Comparison of ENCODE assay signal across 23 cellular contexts in the genomic region with DNA sequence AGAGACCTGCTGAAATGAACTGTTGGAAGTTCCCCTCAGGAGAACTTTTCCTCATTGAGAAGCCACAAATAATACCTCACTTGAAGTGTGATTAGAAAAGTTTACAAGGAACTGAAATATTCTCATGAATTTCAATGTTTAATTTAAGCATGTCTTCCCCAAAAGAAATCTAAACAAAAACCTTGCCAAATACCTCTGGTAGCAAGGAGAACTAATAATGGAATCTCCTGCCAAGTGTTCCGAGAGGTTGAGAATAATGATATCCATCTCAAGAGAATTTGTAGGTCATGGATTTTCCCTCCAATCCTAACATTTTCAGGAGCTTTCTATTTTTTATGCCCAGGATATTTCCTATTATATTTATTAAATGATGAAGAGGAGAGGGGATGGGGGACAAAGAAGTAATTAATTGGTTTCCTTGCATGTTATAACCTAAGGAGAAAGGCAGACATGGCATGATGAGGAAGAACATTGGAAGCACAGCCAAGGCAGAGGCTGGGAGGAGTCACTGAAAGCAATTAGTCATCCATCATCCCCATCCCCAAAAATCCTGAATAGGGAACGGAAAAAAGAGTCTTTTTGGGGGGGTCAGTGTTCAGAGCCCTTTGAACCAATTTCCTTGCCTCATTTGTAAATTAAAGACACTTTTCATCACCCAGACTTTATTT.
"Had no signal": no experiment of that assay in that cellular context is flagged by ENCODE, and none has a peak within 500 bp of the region (broad histone marks: within the 10 kb centered on the region; RNA-seq: fewer than 3 reads in every experiment).

No MANE protein-coding gene starts in this region.

- H3K27me3 ChIP-seq: breast epithelium, foreskin keratinocyte, stomach, testis had no signal

- H3K9me3 Mint-ChIP-seq: activated CD4-positive, alpha-beta memory T cell treated with anti-CD3 and anti-CD28 coated beads for 36 hours; stimulated activated effector memory CD8-positive, alpha-beta T cell treated with anti-CD3 and anti-CD28 coated beads, Interleukin-12 subunit alpha, Interleukin-12 subunit beta, amount 100 ng/mL, for 72 hours; type B pancreatic cell had no signal

- H3K4me1 ChIP-seq: breast epithelium, foreskin keratinocyte, lower lobe of right lung, testis had no signal

- H3K36me3 ChIP-seq: breast epithelium, lower lobe of right lung, stomach, WERI-Rb-1 had no signal

- H3K27ac ChIP-seq: breast epithelium, foreskin keratinocyte, SK-N-MC, stomach, testis, WERI-Rb-1 had no signal

- H3K4me1 Mint-ChIP-seq: naive thymus-derived CD8-positive, alpha-beta T cell; stimulated activated effector memory CD8-positive, alpha-beta T cell treated with anti-CD3 and anti-CD28 coated beads, Interleukin-12 subunit alpha, Interleukin-12 subunit beta, amount 100 ng/mL, for 72 hours had no signal

- H3K36me3 Mint-ChIP-seq: activated CD4-positive, alpha-beta memory T cell treated with anti-CD3 and anti-CD28 coated beads for 36 hours; naive thymus-derived CD8-positive, alpha-beta T cell; stimulated activated effector memory CD8-positive, alpha-beta T cell treated with anti-CD3 and anti-CD28 coated beads, Interleukin-12 subunit alpha, Interleukin-12 subunit beta, amount 100 ng/mL, for 72 hours; type B pancreatic cell had no signal

- DNase-seq: activated CD4-positive, alpha-beta memory T cell treated with anti-CD3 and anti-CD28 coated beads for 36 hours; activated CD4-positive, alpha-beta T cell treated with anti-CD3 and anti-CD28 coated beads for 36 hours; activated naive CD4-positive, alpha-beta T cell treated with Interleukin-2 at 50 U/mL for 16 hours; activated naive CD8-positive, alpha-beta T cell treated with anti-CD3 and anti-CD28 coated beads, Interleukin-2, amount 10 ng/mL, durations not matched to agents 7 days and 5 days; cortex of kidney; foreskin keratinocyte; hypothalamus; islet precursor cell; left colon; lower lobe of right lung; naive thymus-derived CD8-positive, alpha-beta T cell; posterior cingulate gyrus; stimulated activated CD4-positive, alpha-beta T cell treated with anti-CD3 and anti-CD28 coated beads, Interleukin-15, amount 100 ng/mL, for 24 hours; stimulated activated CD4-positive, alpha-beta T cell treated with anti-CD3 and anti-CD28 coated beads, Interleukin-4, amount 100 ng/mL, for 1 hour; stomach; testis; WERI-Rb-1 had no signal

- H3K4me3 Mint-ChIP-seq: activated CD4-positive, alpha-beta memory T cell treated with anti-CD3 and anti-CD28 coated beads for 36 hours; activated CD4-positive, alpha-beta T cell treated with anti-CD3 and anti-CD28 coated beads for 36 hours; activated naive CD8-positive, alpha-beta T cell treated with anti-CD3 and anti-CD28 coated beads, Interleukin-2, amount 10 ng/mL, durations not matched to agents 7 days and 5 days; naive thymus-derived CD8-positive, alpha-beta T cell; stimulated activated effector memory CD8-positive, alpha-beta T cell treated with anti-CD3 and anti-CD28 coated beads, Interleukin-12 subunit alpha, Interleukin-12 subunit beta, amount 100 ng/mL, for 72 hours; type B pancreatic cell had no signal

- H3K4me3 ChIP-seq: breast epithelium, lower lobe of right lung, SK-N-MC, skin epidermis, stomach, testis had no signal

- H3K27ac Mint-ChIP-seq: activated CD4-positive, alpha-beta memory T cell treated with anti-CD3 and anti-CD28 coated beads for 36 hours; activated CD4-positive, alpha-beta T cell treated with anti-CD3 and anti-CD28 coated beads for 36 hours; activated naive CD8-positive, alpha-beta T cell treated with anti-CD3 and anti-CD28 coated beads, Interleukin-2, amount 10 ng/mL, durations not matched to agents 7 days and 5 days; activated T-helper 2 cell treated with anti-CD3 and anti-CD28 coated beads, Interferon-gamma antibody, Interleukin-2, Interleukin-4, amounts not matched to agents 10 μg/mL and 5 μg/mL and 100 μg/mL, durations not matched to agents 14 hours and 24 hours and 36 hours; naive thymus-derived CD8-positive, alpha-beta T cell; stimulated activated effector memory CD8-positive, alpha-beta T cell treated with anti-CD3 and anti-CD28 coated beads, Interleukin-12 subunit alpha, Interleukin-12 subunit beta, amount 100 ng/mL, for 72 hours; type B pancreatic cell had no signal

- H3K9me3 ChIP-seq: breast epithelium, lower lobe of right lung, stomach, testis had no signal
